Comparison of ENCODE assay signal across 9 cellular contexts in the genomic region with DNA sequence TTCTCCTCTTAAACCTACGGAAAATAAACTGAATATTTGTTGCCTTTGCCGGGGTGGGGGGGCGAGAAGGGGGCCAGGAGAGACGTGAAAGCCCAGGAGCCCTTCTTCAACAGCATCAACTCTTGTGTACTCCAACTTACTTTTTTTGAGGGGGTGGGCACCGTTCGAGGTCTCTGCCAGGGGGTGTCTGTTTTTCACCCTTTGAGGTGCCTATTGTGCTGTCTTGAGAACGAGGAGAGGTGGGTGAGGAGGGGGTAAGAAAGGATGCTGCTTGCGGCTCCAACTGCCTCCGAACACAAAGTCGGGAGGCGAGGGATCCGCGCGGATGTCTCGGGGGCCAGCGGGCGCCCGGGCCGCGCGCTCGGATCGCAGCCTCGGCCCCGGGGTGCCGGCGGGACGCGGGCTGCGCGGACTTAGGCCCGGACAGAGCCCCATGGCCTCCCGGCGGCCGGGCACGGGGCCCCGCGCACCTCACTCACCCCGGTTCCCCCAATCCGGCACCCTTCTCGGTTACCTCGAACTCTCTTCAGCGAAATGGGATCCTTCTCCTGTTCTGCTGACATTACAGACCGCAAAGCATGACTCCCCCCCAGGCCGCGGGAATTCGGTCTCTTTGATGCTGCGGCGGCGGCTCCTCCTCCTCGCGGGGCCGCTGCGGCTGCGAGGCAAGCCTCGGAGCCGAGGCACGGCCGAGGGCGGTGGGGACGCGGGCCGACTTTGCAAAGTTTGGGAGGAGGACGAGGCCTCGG. TPM values are rescaled to one million over a fixed set of nuclear protein-coding genes. Genes with fewer than 3 reads are reported as not detected.
DNase-seq lines count a peak whose midpoint lies in the region; ATAC-seq and TF ChIP-seq lines count a peak whose summit lies in the region.
"Had no signal": no experiment of that assay in that cellular context is flagged by ENCODE, and none has a peak within 500 bp of the region (broad histone marks: within the 10 kb centered on the region; RNA-seq: fewer than 3 reads in every experiment).

No MANE protein-coding gene starts in this region.

- no TSS peak for BruUV-seq in OCI-LY7 (replicated peaks; lab: Mats Ljungman, UMichigan)

- DNase-seq in CD4-positive, CD25-positive, alpha-beta regulatory T cell: peak in 2 of 3 donors; percentile 6 to 10
- DNase-seq in NCI-H1105 (lab: John Stamatoyannopoulos, UW) (peak; percentile 6), adipocyte (ENCODE audit: low read depth) (peak; percentile 75), right cardiac atrium (peak in 2 of 3 donors; percentile 42 to 68), retina (peak; percentile 80), OCI-LY7 (ENCODE audit: low spot score) (no peak)

- H3K4me3 Mint-ChIP-seq in CD4-positive, CD25-positive, alpha-beta regulatory T cell: no peak overlapping the region

- H3K4me1 Mint-ChIP-seq in CD4-positive, CD25-positive, alpha-beta regulatory T cell: peaks cover 0 to 3% (median 0%) of the 10 kb centered on the region in 4 donors

- H3K36me3 Mint-ChIP-seq in CD4-positive, CD25-positive, alpha-beta regulatory T cell: no peaks in the 10 kb centered on the region

- no peak for TF ChIP-seq CTCF in OCI-LY7 (conservative IDR thresholded peaks at IDR 0.05; ENCODE audit: low read length)

- CTCF ChIA-PET in OCI-LY7 (lab: Charles Lee; ENCODE audit: unreplicated experiment): no interaction called here

- no peak overlapping the region for H3K27ac ChIP-seq in CD4-positive, CD25-positive, alpha-beta regulatory T cell (ENCODE audit: insufficient read depth, low read length, poor library complexity, severe bottlenecking)
- H3K27ac ChIP-seq in right cardiac atrium (ENCODE audit: low read length) (no peak overlapping the region), OCI-LY7 (ENCODE audit: low read depth, low read length, poor library complexity, severe bottlenecking) (no peak overlapping the region)

- POLR2A ChIA-PET in OCI-LY7 (lab: Charles Lee): interaction anchor here (0.6 kb wide), 1 partner anchor 149 kb away, joined by 3 read pairs; no protein-coding TSS in a partner anchor

- H3K4me3 ChIP-seq in CD4-positive, CD25-positive, alpha-beta regulatory T cell (ENCODE audit: low read depth, low read length): no peak overlapping the region
- H3K4me3 ChIP-seq in adipocyte (ENCODE audit: low read length) (peak overlapping the region; percentile 90), right cardiac atrium (ENCODE audit: low read length) (peak overlapping the region; percentile 93), OCI-LY7 (ENCODE audit: low read depth, low read length, poor library complexity, severe bottlenecking) (no peak overlapping the region)

- no peaks in the 10 kb centered on the region for H3K36me3 ChIP-seq in CD4-positive, CD25-positive, alpha-beta regulatory T cell (ENCODE audit: control insufficient read depth, insufficient read depth, low read length)
- H3K36me3 ChIP-seq in adipocyte (ENCODE audit: control insufficient read depth, insufficient read depth, low read length, severe bottlenecking): no peaks in the 10 kb centered on the region
- no peaks in the 10 kb centered on the region for H3K36me3 ChIP-seq in OCI-LY7 (ENCODE audit: insufficient read depth, low read length)

- no peak overlapping the region for H3K27ac Mint-ChIP-seq in CD4-positive, CD25-positive, alpha-beta regulatory T cell

- no peak overlapping the region for H3K4me2 ChIP-seq in OCI-LY7 (ENCODE audit: low read length)

- H3K4me1 ChIP-seq in CD4-positive, CD25-positive, alpha-beta regulatory T cell (ENCODE audit: control insufficient read depth, insufficient read depth, low read length, poor library complexity, severe bottlenecking): peaks cover 7% of the 10 kb centered on the region
- H3K4me1 ChIP-seq in adipocyte (ENCODE audit: control insufficient read depth, insufficient read depth, low read length) (peaks cover 15% of the 10 kb centered on the region), right cardiac atrium (ENCODE audit: control insufficient read depth, insufficient read depth, low read length) (no peaks in the 10 kb centered on the region), OCI-LY7 (ENCODE audit: insufficient read depth, low read length, poor library complexity, severe bottlenecking) (no peaks in the 10 kb centered on the region)

- intact Hi-C loops in right cardiac atrium (cut with DNase I) (no loop called here), OCI-LY7 (cut with micrococcal nuclease; ENCODE audit: unreplicated experiment) (no loop called here)

- H3K27me3 ChIP-seq in CD4-positive, CD25-positive, alpha-beta regulatory T cell (ENCODE audit: control insufficient read depth, insufficient read depth, low read length): peaks cover 34% of the 10 kb centered on the region
- H3K27me3 ChIP-seq in adipocyte (replicated peaks; ENCODE audit: control insufficient read depth, insufficient read depth, low read length) (no peaks in the 10 kb centered on the region), right cardiac atrium (ENCODE audit: control insufficient read depth, insufficient read depth) (no peaks in the 10 kb centered on the region)

- no peaks in the 10 kb centered on the region for H3K9me2 ChIP-seq in OCI-LY7 (ENCODE audit: insufficient read depth, low read length)

- ATAC-seq in CD4-positive, CD25-positive, alpha-beta regulatory T cell (ENCODE audit: low read depth in 2 of 2): peak in 1 of 2 donors; percentile 8
- peak; percentile 21 for ATAC-seq in GM19397 (IDR thresholded peaks at IDR 0.05; ENCODE audit: unreplicated experiment)
- peak; percentile 42 to 59 for ATAC-seq in right cardiac atrium
- ATAC-seq in HG03097 (IDR thresholded peaks at IDR 0.05; ENCODE audit: low FRiP score, unreplicated experiment): no peak

- peaks cover 43% of the 10 kb centered on the region for H3K27me3 Mint-ChIP-seq in CD4-positive, CD25-positive, alpha-beta regulatory T cell

- H3K9me3 Mint-ChIP-seq in CD4-positive, CD25-positive, alpha-beta regulatory T cell: peaks cover 0 to 6% (median 0%) of the 10 kb centered on the region in 7 donors

- no peaks in the 10 kb centered on the region for H4K20me1 ChIP-seq in OCI-LY7 (ENCODE audit: insufficient read depth, low read length)

- 4% methylated on average over 65 of the region's 65 CpGs for WGBS in right cardiac atrium

- no peak overlapping the region for H2AFZ ChIP-seq in OCI-LY7 (ENCODE audit: low read length)

- peaks cover 0 to 3% of the 10 kb centered on the region in 2 experiments for H3K9me3 ChIP-seq in CD4-positive, CD25-positive, alpha-beta regulatory T cell (ENCODE audit: control insufficient read depth in 2 of 2, low read length in 2 of 2)
- H3K9me3 ChIP-seq in adipocyte (ENCODE audit: control insufficient read depth, low read length): no peaks in the 10 kb centered on the region
- no peaks in the 10 kb centered on the region for H3K9me3 ChIP-seq in right cardiac atrium (ENCODE audit: control insufficient read depth, low read length)
- H3K9me3 ChIP-seq in OCI-LY7 (ENCODE audit: low read length): no peaks in the 10 kb centered on the region

- H3K79me2 ChIP-seq in OCI-LY7 (ENCODE audit: insufficient read depth, low read depth, low read length): no peaks in the 10 kb centered on the region

- H3K9ac ChIP-seq in adipocyte (ENCODE audit: low read length): peak overlapping the region; percentile 88

RNA-seq across cellular contexts. Expression of gene PYGO1, which starts 0.7 kb away (rescaled TPM):
- not detected for total RNA-seq in CD4-positive, CD25-positive, alpha-beta regulatory T cell
- not detected for polyA plus RNA-seq in CD4-positive, CD25-positive, alpha-beta regulatory T cell
- 1 to 10 TPM; 7.2 to 8.2 (median 7.6) TPM for total RNA-seq in right cardiac atrium
- 1.7 TPM for polyA plus RNA-seq in right cardiac atrium
- not detected in 2 replicates for total RNA-seq in OCI-LY7 (2014; rRNA removed; shearing (Covaris generic))
- total RNA-seq in OCI-LY7 (2022): not detected in 2 replicates
- total RNA-seq: T-helper 2 cell treated with Interferon-gamma antibody and Interleukin-4, amounts not matched to agents 100 ng/mL and 5 ng/mL, for 36 hours had no signal

Comparison
In these comparisons a context has a peak if more than half of its experiments do, and no peak if none do; other contexts are left out.
1. H3K4me3 ChIP-seq: peak in adipocyte (single experiment) and right cardiac atrium (single experiment); none in CD4-positive, CD25-positive, alpha-beta regulatory T cell (single experiment) and OCI-LY7 (single experiment).